7 cellular contexts compared by ENCODE assay signal in genomic region chr9:136766410-136767120, GRCh38. TPM values are rescaled to one million over a fixed set of nuclear protein-coding genes. Genes with fewer than 3 reads are reported as not detected.
DNase-seq lines count a peak whose midpoint lies in the region; ATAC-seq and TF ChIP-seq lines count a peak whose summit lies in the region.
"Not testable (repeated sequence)": the region's sequence is repeated elsewhere in the genome, so short reads cannot be mapped to it uniquely, and the experiment has no call there.
"Had no signal": no experiment of that assay in that cellular context is flagged by ENCODE, and none has a peak within 500 bp of the region (broad histone marks: within the 10 kb centered on the region; RNA-seq: fewer than 3 reads in every experiment).

No MANE protein-coding gene starts in this region.

- not testable (repeated sequence) for TF ChIP-seq POLR2A in stomach (IDR thresholded peaks at IDR 0.05)

- not testable (repeated sequence) for ATAC-seq in WTC11, lower lobe of right lung

- H3K36me3 Mint-ChIP-seq in WTC11 = not testable (repeated sequence)

- H3K4me1 Mint-ChIP-seq in WTC11 = not testable (repeated sequence)

- CTCF ChIA-PET in WTC11 (lab: Charles Lee) = interaction anchor here (0.7 to 1.3 kb wide), 5 partner anchors 11 to 263 kb away, joined by 3 to 4 read pairs (median 4); no protein-coding TSS in a partner anchor

- DNase-seq in GM12864 (ENCODE audit: low read depth); lower lobe of right lung: not testable (repeated sequence)
- DNase-seq in NCI-H2171 treated with DMSO at 0.1 percent for 48 hours (lab: John Stamatoyannopoulos, UW) (peak; percentile 94), WTC11 (ENCODE audit: low spot score) (peak; percentile 60), stomach (peak; percentile 50)
- peak; percentile 32 for DNase-seq in central memory CD4-positive, alpha-beta T cell

- H3K27me3 Mint-ChIP-seq in WTC11 (ENCODE audit: low read depth) = peaks cover 14% of the 10 kb centered on the region

- POLR2A ChIA-PET in WTC11 (lab: Charles Lee) = not testable (repeated sequence)

- not testable (repeated sequence) for H3K36me3 ChIP-seq in lower lobe of right lung, stomach

- H3K4me3 ChIP-seq in GM12864 (ENCODE audit: low read depth, low read length); lower lobe of right lung; stomach: not testable (repeated sequence)

- not testable (repeated sequence) for H3K9me3 ChIP-seq in lower lobe of right lung, stomach

- H3K27me3 ChIP-seq in lower lobe of right lung (ENCODE audit: low read depth) = not testable (repeated sequence)
- H3K27me3 ChIP-seq in stomach = peaks cover 0 to 67% (median 12%) of the 10 kb centered on the region in 3 donors

- H3K4me1 ChIP-seq in lower lobe of right lung = not testable (repeated sequence)
- H3K4me1 ChIP-seq in stomach = peaks cover 0 to 14% (median 13%) of the 10 kb centered on the region in 4 donors

- TF ChIP-seq CTCF in GM12864 (IDR thresholded peaks at IDR 0.05; ENCODE audit: low read depth, low read length, missing control alignments) (peak; percentile 62), lower lobe of right lung (IDR thresholded peaks at IDR 0.05) (peak; percentile 47), stomach (IDR thresholded peaks at IDR 0.05) (peak in 2 of 7 experiments; percentile 21 to 42)
- TF ChIP-seq CTCF in WTC11 (IDR thresholded peaks at IDR 0.05) = not testable (repeated sequence)

- WGBS in stomach, 5 donors = 39 to 50% (median 41%) methylated on average over 13 to 18 of the region's 18 CpGs

- H3K27ac ChIP-seq in lower lobe of right lung, stomach: not testable (repeated sequence)

- H3K27ac Mint-ChIP-seq in WTC11 = not testable (repeated sequence)

- TF ChIP-seq EP300 in stomach (IDR thresholded peaks at IDR 0.05) = not testable (repeated sequence)

- intact Hi-C loops in lower lobe of right lung (cut with DNase I); stomach (cut with DNase I; ENCODE audit: low total_unique reads): not testable (repeated sequence)

- H3K9me3 Mint-ChIP-seq in WTC11 = not testable (repeated sequence)

- not testable (repeated sequence) for H3K4me3 Mint-ChIP-seq in WTC11

RNA-seq across cellular contexts. Expression of gene LCN15, which starts 2.2 kb away (rescaled TPM):
- total RNA-seq in WTC11 (2021) = 0.52 to 1.0 TPM (median 0.96 TPM) in 3 replicates
- total RNA-seq in lower lobe of right lung = not detected
- total RNA-seq in stomach = not detected
- polyA plus RNA-seq in stomach = not detected
- total RNA-seq: lower leg skin had no signal

RNA-seq across cellular contexts. Expression of gene LCN8, which starts 8.5 kb away (rescaled TPM):
- total RNA-seq in WTC11 (2021) (0.21 TPM in 1 of 3 replicates, not detected in the others), lower lobe of right lung (not detected), stomach (not detected)
- not detected for polyA plus RNA-seq in stomach
- total RNA-seq: lower leg skin had no signal

RNA-seq across cellular contexts. Expression of gene LCN6, which starts 18.2 kb away (rescaled TPM):
- total RNA-seq in WTC11 (2021) = not detected in 3 replicates
- total RNA-seq in lower lobe of right lung = 2.9 TPM
- 10 to 100 TPM in 2 of 5 donors, 1 to 10 TPM in 1, not detected in 2; 7.0 to 31.2 (median 12.5) TPM for total RNA-seq in stomach
- polyA plus RNA-seq in stomach = 10 to 100 TPM; 18.8 to 23.2 (median 19.5) TPM

RNA-seq across cellular contexts. Expression of gene LCN10, which starts 23.8 kb away (rescaled TPM):
- 2.4 to 3.7 TPM (median 3.3 TPM) in 3 replicates for total RNA-seq in WTC11 (2021)
- 2.5 TPM for total RNA-seq in lower lobe of right lung
- 10 to 100 TPM in 1 of 5 donors, 1 to 10 TPM in 3, under 1 TPM in 1; 0.58 to 25.5 (median 4.9) TPM for total RNA-seq in stomach
- 10 to 100 TPM in 2 of 3 donors, 1 to 10 TPM in 1; 7.7 to 18.4 (median 10.2) TPM for polyA plus RNA-seq in stomach

RNA-seq across cellular contexts. Expression of gene TMEM141, which starts 24.6 kb away (rescaled TPM):
- total RNA-seq in WTC11 (2021) (72.0 to 86.7 TPM (median 86.1 TPM) in 3 replicates), lower lobe of right lung (57.2 TPM), stomach (100 to 1,000 TPM in 1 of 5 donors, 10 to 100 TPM in 4; 11.1 to 152 (median 64.5) TPM)
- polyA plus RNA-seq in stomach = 100 to 1,000 TPM; 139 to 219 (median 195) TPM
